In genomic region chr1:93463960-93464359, GRCh38 we compare ENCODE assay signal across 21 cellular contexts. TPM values are rescaled to one million over a fixed set of nuclear protein-coding genes. Genes with fewer than 3 reads are reported as not detected.
DNase-seq lines count a peak whose midpoint lies in the region; ATAC-seq, FAIRE-seq and TF ChIP-seq lines count a peak whose summit lies in the region.
"Had no signal": no experiment of that assay in that cellular context is flagged by ENCODE, and none has a peak within 500 bp of the region (broad histone marks: within the 10 kb centered on the region; RNA-seq: fewer than 3 reads in every experiment).

No MANE protein-coding gene starts in this region.

- WGBS in K562 (ENCODE audit: insufficient coverage, low coverage, missing lambda C conversion rate): 4% methylated on average over 1 of the region's 1 CpG
- no CpG with 5 or more reads among the region's 1 CpG for WGBS in neuronal stem cell (ENCODE audit: extremely low coverage in 2 of 2, insufficient read length in 2 of 2, insufficient replicate concordance in 1 of 2), 2 donors

- H3K4me3 ChIP-seq in K562: no peak overlapping the region
- no peak overlapping the region for H3K4me3 ChIP-seq in neuronal stem cell (ENCODE audit: low read length in 2 of 2)
- H3K4me3 ChIP-seq: BLaER1 treated with 17β-estradiol and CSF1 and Interleukin-3, amounts not matched to agents 10 nM and 100 nM; Peyer's patch had no signal

- H2BK120ac ChIP-seq in neuronal stem cell (ENCODE audit: low read depth, low read length): no peak overlapping the region

- peaks cover 27% of the 10 kb centered on the region for H3K36me3 Mint-ChIP-seq in osteocyte (ENCODE audit: unreplicated experiment)
- H3K36me3 Mint-ChIP-seq: CD8-positive, alpha-beta T cell had no signal

- no peaks in the 10 kb centered on the region for H3K36me3 ChIP-seq in K562 (ENCODE audit: control insufficient read depth, insufficient read depth, low read length)
- H3K36me3 ChIP-seq in neuronal stem cell (replicated peaks in 1 of 2; ENCODE audit: control insufficient read depth in 2 of 2, insufficient read depth in 2 of 2, low read length in 2 of 2): peaks cover 0 to 35% of the 10 kb centered on the region in 2 donors
- H3K36me3 ChIP-seq: Peyer's patch had no signal

- H3K14ac ChIP-seq in neuronal stem cell (ENCODE audit: low read length): no peak overlapping the region

- no peak for TF ChIP-seq CTCF in K562 (IDR thresholded peaks at IDR 0.05 in 2 of 3, conservative IDR thresholded peaks at IDR 0.05 in 1 of 3; ENCODE audit: insufficient read depth in 2 of 3, low read depth in 1 of 3, low read length in 3 of 3)
- no peak for TF ChIP-seq CTCF in osteocyte (IDR thresholded peaks at IDR 0.05)

- H2BK15ac ChIP-seq in neuronal stem cell (ENCODE audit: low read length): no peak overlapping the region

- no peak overlapping the region for H2AFZ ChIP-seq in K562 (ENCODE audit: low read depth, low read length)
- no peak overlapping the region for H2AFZ ChIP-seq in neuronal stem cell (ENCODE audit: low read length)

- no peak overlapping the region for H4K91ac ChIP-seq in neuronal stem cell (ENCODE audit: low read depth, low read length, poor library complexity)

- CTCF ChIA-PET in K562 (lab: Yijun Ruan, JAX; ENCODE audit: low intra/inter-chr PET ratio): no interaction called here

- in situ Hi-C loops in K562 (cut with MboI): no loop called here

- H4K8ac ChIP-seq in neuronal stem cell (ENCODE audit: low read depth, low read length): no peak overlapping the region

- peak; percentile 37 for FAIRE-seq in K562 (lab: Jason Lieb, UNC)
- FAIRE-seq: GM12892, GM18507 had no signal

- peaks cover 7% of the 10 kb centered on the region for H3K79me1 ChIP-seq in neuronal stem cell (ENCODE audit: low read depth, low read length)

- H2AK5ac ChIP-seq in neuronal stem cell (ENCODE audit: low read depth, low read length): no peak overlapping the region

- no peak for TF ChIP-seq RAD21 in K562 (CRISPR knock-in tag; conservative IDR thresholded peaks at IDR 0.05 in 1 of 2, IDR thresholded peaks at IDR 0.05 in 1 of 2)

- no peaks in the 10 kb centered on the region for H3K9me1 ChIP-seq in K562 (ENCODE audit: control insufficient read depth, insufficient read depth, low read length)

- intact Hi-C loops in K562 (cut with micrococcal nuclease): no loop called here

- H3K27me3 ChIP-seq in K562 (ENCODE audit: control insufficient read depth in 2 of 2, insufficient read depth in 2 of 2, low read length in 2 of 2) (no peaks in the 10 kb centered on the region), neuronal stem cell (ENCODE audit: control insufficient read depth in 3 of 3, insufficient read depth in 3 of 3, low read depth in 1 of 3, low read length in 3 of 3) (no peaks in the 10 kb centered on the region)
- H3K27me3 ChIP-seq: BLaER1 treated with 17β-estradiol and CSF1 and Interleukin-3, amounts not matched to agents 10 nM and 100 nM; Peyer's patch had no signal

- H2BK5ac ChIP-seq in neuronal stem cell (ENCODE audit: low read length): no peak overlapping the region

- no peak overlapping the region for H3K23ac ChIP-seq in neuronal stem cell (ENCODE audit: low read depth, low read length, poor library complexity)

- H3K79me2 ChIP-seq in K562 (ENCODE audit: control insufficient read depth, insufficient read depth, low read length): no peaks in the 10 kb centered on the region; the same call in 2 of the 3 replicates

- H3K27ac ChIP-seq in K562 (ENCODE audit: extremely low read depth, low read depth, low read length) (no peak overlapping the region), neuronal stem cell (replicated peaks; ENCODE audit: low read length) (no peak overlapping the region)
- H3K27ac ChIP-seq: BLaER1 treated with 17β-estradiol and CSF1 and Interleukin-3, amounts not matched to agents 10 nM and 100 nM; Peyer's patch had no signal

- peaks cover 0 to 3% of the 10 kb centered on the region in 2 experiments; a peak in 2 of 5 replicates for H3K4me1 ChIP-seq in K562 (replicated peaks in 1 of 2; ENCODE audit: control insufficient read depth in 2 of 2, insufficient read depth in 2 of 2, low read length in 2 of 2)
- H3K4me1 ChIP-seq in neuronal stem cell (ENCODE audit: control insufficient read depth in 2 of 2, insufficient read depth in 1 of 2, low read depth in 1 of 2, low read length in 2 of 2): no peaks in the 10 kb centered on the region
- H3K4me1 ChIP-seq: Peyer's patch had no signal

- DNase-seq in EH (ENCODE audit: low read depth) (peak; percentile 7), OCI-M1 (lab: John Stamatoyannopoulos, UW) (peak; percentile 41), K562 (ENCODE audit: extremely low read depth in 1 of 4, low spot score in 3 of 4) (no peak), osteocyte (ENCODE audit: extremely low spot score, unreplicated experiment) (no peak), neuronal stem cell (ENCODE audit: low spot score) (no peak), RKO (ENCODE audit: low spot score) (no peak)
- DNase-seq: CD8-positive, alpha-beta T cell; GOT3; KBM-7; MV-4-11; NCI-H1694 treated with DMSO at 0.1 percent for 48 hours; NCI-H2107; NCI-H510A treated with DMSO at 0.1 percent for 48 hours; NCI-H774; Peyer's patch; Right ventricle myocardium superior had no signal

- peak overlapping the region; percentile 39 for H3K27ac Mint-ChIP-seq in osteocyte (ENCODE audit: unreplicated experiment)
- H3K27ac Mint-ChIP-seq: CD8-positive, alpha-beta T cell had no signal

- H3K4me1 Mint-ChIP-seq in osteocyte (ENCODE audit: unreplicated experiment): peaks cover 27% of the 10 kb centered on the region

- no peak for ATAC-seq in K562
- no peak for ATAC-seq in HG02623 (IDR thresholded peaks at IDR 0.05; ENCODE audit: unreplicated experiment)
- ATAC-seq: CD8-positive, alpha-beta T cell; HCT116 had no signal

- TF ChIP-seq EP300 in K562 (IDR thresholded peaks at IDR 0.05; ENCODE audit: low read length): no peak

- H3K4me2 ChIP-seq in K562 (ENCODE audit: insufficient read depth, low read length): no peak overlapping the region
- no peak overlapping the region for H3K4me2 ChIP-seq in neuronal stem cell (ENCODE audit: insufficient read depth, low read length, poor library complexity, severe bottlenecking)

- H3K9ac ChIP-seq in K562 (ENCODE audit: insufficient read depth in 1 of 2, low read depth in 2 of 2, low read length in 2 of 2) (no peak overlapping the region), neuronal stem cell (ENCODE audit: low read depth, low read length, poor library complexity) (no peak overlapping the region)
- H3K9ac ChIP-seq: BLaER1 treated with 17β-estradiol and CSF1 and Interleukin-3, amounts not matched to agents 10 nM and 100 nM had no signal

- no peak overlapping the region for H3K4me3 Mint-ChIP-seq in osteocyte (ENCODE audit: unreplicated experiment)
- H3K4me3 Mint-ChIP-seq: CD8-positive, alpha-beta T cell had no signal

- H3K9me3 Mint-ChIP-seq in osteocyte (ENCODE audit: unreplicated experiment): peaks cover 14% of the 10 kb centered on the region

- H2BK12ac ChIP-seq in neuronal stem cell (ENCODE audit: low read length): no peak overlapping the region

- no peaks in the 10 kb centered on the region for H3K27me3 Mint-ChIP-seq in osteocyte (ENCODE audit: unreplicated experiment)

- no peaks in the 10 kb centered on the region for H3K9me3 ChIP-seq in K562 (replicated peaks; ENCODE audit: control insufficient read depth, insufficient read depth, low read depth, low read length)
- peaks cover 2 to 41% of the 10 kb centered on the region in 2 donors for H3K9me3 ChIP-seq in neuronal stem cell (replicated peaks in 1 of 2; ENCODE audit: control insufficient read depth in 2 of 2, insufficient read depth in 1 of 2, low read depth in 1 of 2, low read length in 2 of 2)
- H3K9me3 ChIP-seq: Peyer's patch had no signal

- POLR2A ChIA-PET in K562 (lab: Yijun Ruan, JAX): no interaction called here

- H3K4ac ChIP-seq in neuronal stem cell (ENCODE audit: low read length): no peak overlapping the region

- no peak for TF ChIP-seq POLR2A in K562 (conservative IDR thresholded peaks at IDR 0.05)

- no peak overlapping the region for H3K18ac ChIP-seq in neuronal stem cell (ENCODE audit: low read length)

- BruUV-seq in K562 (replicated peaks; lab: Mats Ljungman, UMichigan): no TSS peak

- H4K20me1 ChIP-seq in K562 (replicated peaks; ENCODE audit: control insufficient read depth, insufficient read depth, low read length): no peaks in the 10 kb centered on the region

TF ChIP-seq in K562, 482 proteins besides CTCF, POLR2A, EP300 and RAD21 (continues in another document):
- TF ChIP-seq C11orf30 (IDR thresholded peaks at IDR 0.05; ENCODE audit: low read depth) (peak; percentile 90), ATF3 (IDR thresholded peaks at IDR 0.05) (no peak), ATF3 (CRISPR knock-in tag; conservative IDR thresholded peaks at IDR 0.05) (no peak)

RNA-seq across cellular contexts. Expression of gene FNBP1L, which starts 16.0 kb away (rescaled TPM):
- total RNA-seq in K562 (2011; cell fraction: chromatin; rRNA removed; ENCODE audit: low replicate concordance): 2.6 and 11.8 TPM in 2 replicates
- 1.0 and 2.1 TPM in 2 replicates for total RNA-seq in K562 (2011; cell fraction: nucleolus; rRNA removed)
- 5.1 and 7.2 TPM in 2 replicates for total RNA-seq in K562 (2011; cell fraction: nucleoplasm; rRNA removed)
- total RNA-seq in K562 (2014; rRNA removed) (4.4 and 5.9 TPM in 2 replicates), K562 (2014; rRNA removed; fragmentation: Illumina TruSeq; extraction: Trizol) (6.1 and 6.6 TPM in 2 replicates), K562 (2015; rRNA removed; fragmentation: Illumina TruSeq; extraction: Trizol) (5.3 and 6.1 TPM in 2 replicates), K562 (2021) (4.4 TPM in 2 replicates), osteocyte (60.9 and 63.3 TPM in 2 replicates)
- polyA plus RNA-seq in K562 (2011; rRNA removed) (6.9 and 9.6 TPM in 2 replicates), K562 (2014; fragmentation: Illumina TruSeq; extraction: Trizol) (5.9 and 6.7 TPM in 2 replicates), K562 (2014; fragmentation: Nextera tagmentation; extraction: Ambion mirVana) (1 to 10 TPM; 1.4 to 2.3 TPM), K562 (2014; rRNA removed) (4.1 and 4.7 TPM in 2 replicates)
- polyA plus RNA-seq in K562 (2011; cell fraction: cytosol; rRNA removed): 1.4 and 4.7 TPM in 2 replicates
- 6.6 and 16.4 TPM in 2 replicates for polyA plus RNA-seq in K562 (2011; cell fraction: nucleus; rRNA removed)
- 3.7 and 4.0 TPM in 2 replicates for polyA plus RNA-seq in K562 (2012)
- polyA minus RNA-seq in K562 (2011; rRNA and poly(A)+ RNA removed): 10.4 and 19.9 TPM in 2 replicates
- 2.9 and 3.9 TPM in 2 replicates for polyA minus RNA-seq in K562 (2011; cell fraction: cytosol; rRNA and poly(A)+ RNA removed)
- polyA minus RNA-seq in K562 (2011; cell fraction: nucleus; rRNA and poly(A)+ RNA removed): 6.1 and 20.2 TPM in 2 replicates
- 58.8 TPM for polyA plus RNA-seq in neuronal stem cell (2013, experiment 1 of 2)
- 59.7 TPM for polyA plus RNA-seq in neuronal stem cell (2013, experiment 2 of 2)

Comparison
In these comparisons a context has a peak if more than half of its experiments do, and no peak if none do; other contexts are left out.
1. DNase-seq: peak in EH (single experiment) and OCI-M1 (single experiment); none in K562 (0 of 4), osteocyte (single experiment), neuronal stem cell (single experiment) and RKO (single experiment).